ENCODE assay signal across 8 cellular contexts in the genomic region with DNA sequence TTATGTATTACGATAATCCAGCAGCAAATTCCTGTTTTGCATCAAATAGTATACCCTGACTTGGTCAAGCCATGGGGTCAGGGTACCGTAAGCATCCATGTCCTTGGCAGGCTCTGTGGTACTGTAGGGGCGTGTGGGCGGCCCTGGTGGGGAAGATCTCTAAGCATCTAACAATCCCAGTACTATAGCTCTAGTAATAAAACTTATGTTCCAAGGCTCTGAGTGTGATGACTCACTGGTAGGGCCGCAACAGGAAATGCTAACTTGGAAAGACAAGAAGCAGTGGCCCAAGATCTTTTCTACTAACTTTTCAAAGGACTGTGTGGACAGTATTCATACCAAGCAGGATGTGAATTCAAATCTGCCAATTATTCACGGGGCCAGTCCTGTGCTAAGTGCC.
DNase-seq lines count a peak whose midpoint lies in the region; ATAC-seq, FAIRE-seq and TF ChIP-seq lines count a peak whose summit lies in the region.
"Not testable (repeated sequence)": the region's sequence is repeated elsewhere in the genome, so short reads cannot be mapped to it uniquely, and the experiment has no call there.

No MANE protein-coding gene starts in this region.

- not testable (repeated sequence) for H4K91ac ChIP-seq in mesenchymal stem cell (ENCODE audit: low read length)

- FAIRE-seq in endothelial cell of umbilical vein (lab: Jason Lieb, UNC), result peak; percentile 95

- not testable (repeated sequence) for H3K27ac ChIP-seq in Panc1 (ENCODE audit: low read length); endothelial cell of umbilical vein (ENCODE audit: insufficient read depth, low read depth, low read length); aorta (ENCODE audit: low read depth in 1 of 2, low read length in 2 of 2)
- H3K27ac ChIP-seq in mesenchymal stem cell (ENCODE audit: low read length, poor library complexity, severe bottlenecking), result peak overlapping the region; percentile 16

- H4K20me1 ChIP-seq in endothelial cell of umbilical vein (replicated peaks; ENCODE audit: control insufficient read depth, extremely low read depth, insufficient read depth, low read length), result not testable (repeated sequence)

- H3K9me1 ChIP-seq in endothelial cell of umbilical vein (replicated peaks; ENCODE audit: control insufficient read depth, extremely low read depth, insufficient read depth, low read length), result not testable (repeated sequence)

- ATAC-seq in Panc1 (peak; percentile 67; the same call in 1 of the 2 replicates), aorta (ENCODE audit: low FRiP score) (peak; percentile 60)

- not testable (repeated sequence) for H2BK5ac ChIP-seq in mesenchymal stem cell (ENCODE audit: low read depth, low read length, poor library complexity, severe bottlenecking)

- H3K14ac ChIP-seq in mesenchymal stem cell (ENCODE audit: low read length in 2 of 2), result not testable (repeated sequence)

- H3K9ac ChIP-seq in endothelial cell of umbilical vein (replicated peaks; ENCODE audit: extremely low read depth, insufficient read depth, low read length); mesenchymal stem cell (ENCODE audit: low read length): not testable (repeated sequence)

- CTCF ChIA-PET in Panc1 (lab: Charles Lee); endothelial cell of umbilical vein (lab: Charles Lee): not testable (repeated sequence)

- TF ChIP-seq POLR2A in endothelial cell of umbilical vein (IDR thresholded peaks at IDR 0.05; ENCODE audit: low read depth, low read length), result not testable (repeated sequence)

- not testable (repeated sequence) for H3K79me1 ChIP-seq in mesenchymal stem cell (replicated peaks; ENCODE audit: low read length, poor library complexity, severe bottlenecking)

- H3K4ac ChIP-seq in mesenchymal stem cell (ENCODE audit: low read depth in 1 of 2, low read length in 2 of 2), result not testable (repeated sequence)

- POLR2A ChIA-PET in Panc1 (lab: Charles Lee); endothelial cell of umbilical vein (lab: Charles Lee): not testable (repeated sequence)

- not testable (repeated sequence) for H3K27me3 ChIP-seq in Panc1 (ENCODE audit: control insufficient read depth, insufficient read depth, low read length); endothelial cell of umbilical vein (ENCODE audit: control insufficient read depth in 2 of 2, insufficient read depth in 2 of 2, low read length in 2 of 2); mesenchymal stem cell (ENCODE audit: control insufficient read depth in 1 of 2, insufficient read depth in 1 of 2, low read length in 2 of 2); aorta (ENCODE audit: control insufficient read depth in 1 of 2, insufficient read depth in 2 of 2, low read length in 1 of 2)

- H3K4me1 ChIP-seq in Panc1 (ENCODE audit: control insufficient read depth, insufficient read depth, low read length); endothelial cell of umbilical vein (ENCODE audit: control insufficient read depth, extremely low read depth, insufficient read depth, low read length); mesenchymal stem cell (ENCODE audit: control insufficient read depth, insufficient read depth, low read depth, low read length); aorta (ENCODE audit: control insufficient read depth in 1 of 2, insufficient read depth in 2 of 2, low read length in 2 of 2): not testable (repeated sequence)

- H3K27ac Mint-ChIP-seq in HFFc6, result peak overlapping the region; percentile 79

- DNase-seq in AG08396 (ENCODE audit: low spot score) (peak; percentile 8), HFFc6 (peak; percentile 18), amniotic epithelial cell (ENCODE audit: low read depth) (peak; percentile 37), endothelial cell of umbilical vein (ENCODE audit: low read depth, low spot score) (peak; percentile 58), foreskin melanocyte (peak; percentile 63), mesenchymal stem cell (peak; percentile 57)
- not testable (repeated sequence) for DNase-seq in Panc1 (ENCODE audit: low read depth, low spot score); aorta

- H3K9me3 Mint-ChIP-seq in HFFc6, result not testable (repeated sequence)

- not testable (repeated sequence) for H3K9me3 ChIP-seq in Panc1 (ENCODE audit: control insufficient read depth, insufficient read depth, low read depth, low read length); endothelial cell of umbilical vein (replicated peaks; ENCODE audit: control insufficient read depth, insufficient read depth, low read length); mesenchymal stem cell (ENCODE audit: control insufficient read depth, low read length); aorta (ENCODE audit: control insufficient read depth, low read length)

- 30% methylated on average over 4 of the region's 6 CpGs for WGBS in mesenchymal stem cell
- WGBS in aorta, 2 donors, result 55 to 60% methylated on average over 6 of the region's 6 CpGs

- not testable (repeated sequence) for H3K4me2 ChIP-seq in endothelial cell of umbilical vein (ENCODE audit: insufficient read depth, low read length); mesenchymal stem cell (ENCODE audit: low read length, poor library complexity, severe bottlenecking)

- not testable (repeated sequence) for H3K23ac ChIP-seq in mesenchymal stem cell (ENCODE audit: low read length in 2 of 2)

- H3K36me3 ChIP-seq in Panc1 (ENCODE audit: control insufficient read depth, insufficient read depth, low read length); endothelial cell of umbilical vein (ENCODE audit: control insufficient read depth in 2 of 2, extremely low read depth in 1 of 2, insufficient read depth in 2 of 2, low read length in 2 of 2); aorta (ENCODE audit: control insufficient read depth in 1 of 2, insufficient read depth in 2 of 2, low read length in 1 of 2): not testable (repeated sequence)
- H3K36me3 ChIP-seq in mesenchymal stem cell (ENCODE audit: control insufficient read depth in 1 of 2, insufficient read depth in 2 of 2, low read depth in 1 of 2, low read length in 2 of 2), result peaks cover 39 to 40% of the 10 kb centered on the region in 2 experiments

- BruUV-seq in Panc1 (replicated peaks; lab: Mats Ljungman, UMichigan); endothelial cell of umbilical vein (replicated peaks; lab: Mats Ljungman, UMichigan): not testable (repeated sequence)

- H2AK5ac ChIP-seq in mesenchymal stem cell (ENCODE audit: low read length, severe bottlenecking), result not testable (repeated sequence)

- in situ Hi-C loops in Panc1 (cut with HindIII; ENCODE audit: low pct_unique_long_range_greater_than_20kb, low sequenced_read_pairs), result not testable (repeated sequence)

- intact Hi-C loops in Panc1 (cut with micrococcal nuclease; ENCODE audit: unreplicated experiment); endothelial cell of umbilical vein (cut with micrococcal nuclease); aorta (cut with DNase I): not testable (repeated sequence)

- not testable (repeated sequence) for H2BK12ac ChIP-seq in mesenchymal stem cell (ENCODE audit: low read length in 2 of 2)

- H3K36me3 Mint-ChIP-seq in HFFc6 (ENCODE audit: low read depth), result peaks cover 41% of the 10 kb centered on the region

- H2BK120ac ChIP-seq in mesenchymal stem cell (ENCODE audit: low read depth, low read length), result not testable (repeated sequence)

- not testable (repeated sequence) for H3K27me3 Mint-ChIP-seq in HFFc6 (ENCODE audit: insufficient read depth)

- dilution Hi-C loops in endothelial cell of umbilical vein (cut with MboI; ENCODE audit: extremely low pct_ligation_motif_present, low sequenced_read_pairs), result not testable (repeated sequence)

- peak overlapping the region; percentile 38; the same call in 1 of the 2 replicates for H3K4me3 Mint-ChIP-seq in HFFc6

- H2BK15ac ChIP-seq in mesenchymal stem cell (ENCODE audit: low read depth, poor library complexity, severe bottlenecking), result not testable (repeated sequence)

- TF ChIP-seq CTCF in HFFc6 (IDR thresholded peaks at IDR 0.05); Panc1 (IDR thresholded peaks at IDR 0.05); endothelial cell of umbilical vein (IDR thresholded peaks at IDR 0.05; ENCODE audit: extremely low read depth in 1 of 2, insufficient read depth in 1 of 2, low read depth in 1 of 2, low read length in 2 of 2): not testable (repeated sequence)

- not testable (repeated sequence) for H2AFZ ChIP-seq in endothelial cell of umbilical vein (ENCODE audit: low read depth, low read length); mesenchymal stem cell (ENCODE audit: low read depth, low read length)

- not testable (repeated sequence) for H3K18ac ChIP-seq in mesenchymal stem cell (ENCODE audit: low read depth in 1 of 2, low read length in 2 of 2)

- H4K8ac ChIP-seq in mesenchymal stem cell (ENCODE audit: low read length), result not testable (repeated sequence)

- peaks cover 29% of the 10 kb centered on the region for H3K4me1 Mint-ChIP-seq in HFFc6 (ENCODE audit: low read depth)

- H3K79me2 ChIP-seq in endothelial cell of umbilical vein (ENCODE audit: control insufficient read depth, insufficient read depth, low read length), result not testable (repeated sequence)

- H3K4me3 ChIP-seq in Panc1 (ENCODE audit: low read depth in 2 of 2, low read length in 2 of 2); endothelial cell of umbilical vein (replicated peaks in 1 of 3; ENCODE audit: insufficient read depth in 1 of 3, low read depth in 1 of 3, low read length in 3 of 3); mesenchymal stem cell (ENCODE audit: insufficient read depth in 1 of 2, low read depth in 1 of 2, low read length in 2 of 2); aorta (ENCODE audit: low read length in 2 of 2): not testable (repeated sequence)

TF ChIP-seq in endothelial cell of umbilical vein, 7 proteins besides CTCF, POLR2A, EP300 and RAD21:
- TF ChIP-seq FOS (IDR thresholded peaks at IDR 0.05; ENCODE audit: borderline replicate concordance, insufficient read depth, low read length), result peak; percentile 47
